ENCODE assay signal across 8 cellular contexts in the genomic region with DNA sequence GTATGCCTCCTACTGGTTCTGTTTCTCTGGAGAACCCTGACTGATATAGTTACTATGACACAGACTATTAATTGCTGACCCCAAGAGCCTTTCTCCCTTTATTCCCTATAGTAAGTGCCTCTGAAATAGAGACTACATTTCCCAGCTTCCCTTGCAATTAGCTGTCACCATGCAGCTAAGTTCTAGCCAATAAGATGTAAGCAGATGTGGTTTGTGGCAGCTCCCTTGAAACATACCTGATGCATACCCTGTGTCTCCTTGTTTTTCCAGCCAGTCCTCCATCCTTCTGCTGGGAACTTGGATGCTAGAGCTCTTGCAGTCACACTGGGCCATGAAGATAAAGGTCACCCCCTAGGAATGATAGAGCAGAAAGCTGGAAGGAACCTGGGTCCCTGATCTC. TPM values are rescaled to one million over a fixed set of nuclear protein-coding genes. Genes with fewer than 3 reads are reported as not detected.
DNase-seq lines count a peak whose midpoint lies in the region; ATAC-seq and TF ChIP-seq lines count a peak whose summit lies in the region.

No MANE protein-coding gene starts in this region.

- peaks cover 16% of the 10 kb centered on the region for H3K4me1 Mint-ChIP-seq in activated CD4-positive, alpha-beta memory T cell treated with anti-CD3 and anti-CD28 coated beads, Interleukin-2, amount 10 ng/mL, durations not matched to agents 7 days and 5 days

- H3K27ac Mint-ChIP-seq in activated CD4-positive, alpha-beta memory T cell treated with anti-CD3 and anti-CD28 coated beads, Interleukin-2, amount 10 ng/mL, durations not matched to agents 7 days and 5 days = no peak overlapping the region

- no peaks in the 10 kb centered on the region for H3K9me3 Mint-ChIP-seq in activated CD4-positive, alpha-beta memory T cell treated with anti-CD3 and anti-CD28 coated beads, Interleukin-2, amount 10 ng/mL, durations not matched to agents 7 days and 5 days

- ATAC-seq in GM19372 (IDR thresholded peaks at IDR 0.05; ENCODE audit: low read depth, unreplicated experiment) (peak; percentile 85), HG03439 (IDR thresholded peaks at IDR 0.05; ENCODE audit: unreplicated experiment) (peak; percentile 75), upper lobe of left lung (ENCODE audit: low FRiP score in 2 of 2) (peak; percentile 29 to 52)

- no peak for TF ChIP-seq EP300 in upper lobe of left lung (IDR thresholded peaks at IDR 0.05)

- H3K27me3 ChIP-seq in upper lobe of left lung (no peaks in the 10 kb centered on the region), right atrium auricular region (no peaks in the 10 kb centered on the region), testis (no peaks in the 10 kb centered on the region)

- DNase-seq in ACHN (peak; percentile 25), upper lobe of left lung (no peak), right atrium auricular region (ENCODE audit: low spot score) (no peak), testis (no peak)
- no peak for DNase-seq in activated CD4-positive, alpha-beta memory T cell treated with anti-CD3 and anti-CD28 coated beads, Interleukin-2, amount 10 ng/mL, durations not matched to agents 7 days and 5 days

- CTCF ChIA-PET in activated CD4-positive, alpha-beta memory T cell treated with anti-CD3 and anti-CD28 coated beads, Interleukin-2, amount 10 ng/mL, durations not matched to agents 7 days and 5 days (lab: Charles Lee) = interaction anchor here (2.3 kb wide), 1 partner anchor 9 kb away, joined by 10 read pairs; the partner anchor contains the start of gene TMEM165

- in situ Hi-C loops in ACHN (cut with HindIII; ENCODE audit: low pct_ligation_motif_present, low pct_unique_long_range_greater_than_20kb, low sequenced_read_pairs) = no loop called here

- peaks cover 0 to 5% (median 2%) of the 10 kb centered on the region in 4 donors for H3K4me1 ChIP-seq in upper lobe of left lung
- H3K4me1 ChIP-seq in right atrium auricular region = no peaks in the 10 kb centered on the region
- H3K4me1 ChIP-seq in testis = no peaks in the 10 kb centered on the region

- H3K9me3 ChIP-seq in upper lobe of left lung (no peaks in the 10 kb centered on the region), right atrium auricular region (no peaks in the 10 kb centered on the region), testis (no peaks in the 10 kb centered on the region)

- no peak overlapping the region for H3K4me3 Mint-ChIP-seq in activated CD4-positive, alpha-beta memory T cell treated with anti-CD3 and anti-CD28 coated beads, Interleukin-2, amount 10 ng/mL, durations not matched to agents 7 days and 5 days

- intact Hi-C loops in testis (cut with DNase I; ENCODE audit: low total_unique reads) = no loop called here

- no peaks in the 10 kb centered on the region for H3K27me3 Mint-ChIP-seq in activated CD4-positive, alpha-beta memory T cell treated with anti-CD3 and anti-CD28 coated beads, Interleukin-2, amount 10 ng/mL, durations not matched to agents 7 days and 5 days

- H3K36me3 Mint-ChIP-seq in activated CD4-positive, alpha-beta memory T cell treated with anti-CD3 and anti-CD28 coated beads, Interleukin-2, amount 10 ng/mL, durations not matched to agents 7 days and 5 days (ENCODE audit: low read depth) = no peaks in the 10 kb centered on the region

- H3K4me3 ChIP-seq in upper lobe of left lung (no peak overlapping the region), right atrium auricular region (no peak overlapping the region), testis (no peak overlapping the region)

- H3K27ac ChIP-seq in angular gyrus (ENCODE audit: low read depth, low read length) = peak overlapping the region; percentile 65
- no peak overlapping the region for H3K27ac ChIP-seq in upper lobe of left lung
- no peak overlapping the region for H3K27ac ChIP-seq in right atrium auricular region
- H3K27ac ChIP-seq in testis = no peak overlapping the region

- TF ChIP-seq CTCF in upper lobe of left lung (IDR thresholded peaks at IDR 0.05) = no peak
- no peak for TF ChIP-seq CTCF in right atrium auricular region (IDR thresholded peaks at IDR 0.05)
- TF ChIP-seq CTCF in testis (IDR thresholded peaks at IDR 0.05) = no peak

- H3K36me3 ChIP-seq in upper lobe of left lung (no peaks in the 10 kb centered on the region), right atrium auricular region (no peaks in the 10 kb centered on the region), testis (ENCODE audit: low read depth, missing control alignments) (no peaks in the 10 kb centered on the region)

- TF ChIP-seq POLR2A in upper lobe of left lung (IDR thresholded peaks at IDR 0.05) (no peak), testis (IDR thresholded peaks at IDR 0.05) (no peak)

- POLR2A ChIA-PET in activated CD4-positive, alpha-beta memory T cell treated with anti-CD3 and anti-CD28 coated beads, Interleukin-2, amount 10 ng/mL, durations not matched to agents 7 days and 5 days (lab: Charles Lee) = interaction anchor here (1.2 to 2.6 kb wide), 2 partner anchors 10 to 14 kb away, joined by 3 to 20 read pairs; partner anchors contain the start of gene TMEM165

RNA-seq across cellular contexts. Expression of gene TMEM165, which starts 9.7 kb away (rescaled TPM):
- 100 to 1,000 TPM; 118 to 312 (median 231) TPM for total RNA-seq in upper lobe of left lung
- total RNA-seq in right atrium auricular region = 10 to 100 TPM; 75.5 to 90.1 TPM
- 10 to 100 TPM; 68.2 to 70.1 TPM for total RNA-seq in activated CD4-positive, alpha-beta memory T cell treated with anti-CD3 and anti-CD28 coated beads, Interleukin-2, amount 10 ng/mL, durations not matched to agents 7 days and 5 days
- total RNA-seq in testis = 100 to 1,000 TPM in 1 of 2 donors, 10 to 100 TPM in 1; 94.8 to 122 TPM
- polyA plus RNA-seq in testis (ENCODE audit: insufficient read depth, low read depth, low replicate concordance) = 39.9 TPM

RNA-seq across cellular contexts. Expression of gene SRD5A3, which starts 40.0 kb away (rescaled TPM):
- 10 to 100 TPM in 4 of 6 donors, 1 to 10 TPM in 2; 7.2 to 21.4 (median 13.0) TPM for total RNA-seq in upper lobe of left lung
- 1 to 10 TPM; 6.0 to 8.3 TPM for total RNA-seq in right atrium auricular region
- total RNA-seq in activated CD4-positive, alpha-beta memory T cell treated with anti-CD3 and anti-CD28 coated beads, Interleukin-2, amount 10 ng/mL, durations not matched to agents 7 days and 5 days = 10 to 100 TPM; 11.8 to 12.0 TPM
- total RNA-seq in testis = 1 to 10 TPM; 4.9 to 8.0 TPM
- polyA plus RNA-seq in testis (ENCODE audit: insufficient read depth, low read depth, low replicate concordance) = 7.8 TPM
